2 cellular contexts compared by ENCODE assay signal in the genomic region with DNA sequence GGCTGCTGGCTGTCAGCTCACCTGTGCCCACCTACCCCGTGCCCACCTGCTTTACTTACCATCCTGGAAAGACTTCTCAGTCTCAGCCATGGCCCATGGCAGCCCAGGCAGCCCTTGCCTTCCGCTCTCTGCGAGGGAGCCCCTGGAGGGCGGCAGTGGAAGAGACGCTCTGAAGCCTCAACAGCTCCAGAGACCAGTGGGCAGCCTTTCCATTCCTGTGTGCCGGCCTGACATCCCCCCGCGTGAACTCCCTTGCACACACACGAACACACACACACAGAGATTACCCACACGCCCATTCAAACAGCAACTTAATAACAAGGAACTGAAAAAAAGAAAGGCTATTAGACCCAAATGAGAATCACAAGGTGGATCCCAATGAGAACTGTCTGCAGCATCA.
TF ChIP-seq lines count a peak whose summit lies in the region.

No MANE protein-coding gene starts in this region.

TF ChIP-seq in IMR-90, 13 proteins besides CTCF, POLR2A, EP300 and RAD21:
- no peak for TF ChIP-seq FOS (IDR thresholded peaks at IDR 0.05; ENCODE audit: low read depth, low read length)
- TF ChIP-seq CEBPB (IDR thresholded peaks at IDR 0.05; ENCODE audit: low read depth, low read length) = no peak
- TF ChIP-seq MAFK (IDR thresholded peaks at IDR 0.05; ENCODE audit: low read depth, low read length) = no peak
- no peak for TF ChIP-seq NFE2L2 (IDR thresholded peaks at IDR 0.05; ENCODE audit: low read depth, low read length)
- no peak for TF ChIP-seq ELK1 (IDR thresholded peaks at IDR 0.05; ENCODE audit: borderline replicate concordance, low read depth, low read length)
- no peak for TF ChIP-seq RFX5 (IDR thresholded peaks at IDR 0.05; ENCODE audit: low read depth, low read length)
- no peak for TF ChIP-seq MAZ (IDR thresholded peaks at IDR 0.05; ENCODE audit: borderline replicate concordance, low read depth, low read length)
- no peak for TF ChIP-seq USF2 (IDR thresholded peaks at IDR 0.05; ENCODE audit: low read depth, low read length)
- no peak for TF ChIP-seq CHD1 (IDR thresholded peaks at IDR 0.05; ENCODE audit: low read depth, low read length)
- TF ChIP-seq MXI1 (IDR thresholded peaks at IDR 0.05; ENCODE audit: borderline replicate concordance, low read depth, low read length) = no peak
- TF ChIP-seq SMC3 (IDR thresholded peaks at IDR 0.05; ENCODE audit: low read depth, low read length) = no peak
- TF ChIP-seq BHLHE40 (IDR thresholded peaks at IDR 0.05; ENCODE audit: low read depth, low read length) = no peak
- no peak for TF ChIP-seq RCOR1 (IDR thresholded peaks at IDR 0.05; ENCODE audit: insufficient replicate concordance, low read length)

TF ChIP-seq in GM12878, 131 proteins besides CTCF, POLR2A, EP300 and RAD21:
- TF ChIP-seq ATF7 (IDR thresholded peaks at IDR 0.05; ENCODE audit: low read depth) (peak; percentile 38; the same call in 1 of the 2 replicates), BHLHE40 (IDR thresholded peaks at IDR 0.05; ENCODE audit: borderline replicate concordance in 1 of 2, low read depth in 2 of 2, low read length in 1 of 2) (peak; percentile 23 to 27; a peak in 1 of 4 replicates), SMC3 (IDR thresholded peaks at IDR 0.05; ENCODE audit: borderline replicate concordance, low read length) (no peak), DPF2 (IDR thresholded peaks at IDR 0.05) (peak; percentile 73), CREM (IDR thresholded peaks at IDR 0.05; ENCODE audit: low read depth) (no peak), NBN (IDR thresholded peaks at IDR 0.05) (peak; percentile 69; the same call in 1 of the 2 replicates), SUZ12 (IDR thresholded peaks at IDR 0.05; ENCODE audit: unreplicated experiment) (no peak), SMARCA5 (IDR thresholded peaks at IDR 0.05) (0 out of 2 replicates have a peak, but pooled peaks have one; percentile 63), PAX5 (IDR thresholded peaks at IDR 0.05; ENCODE audit: borderline replicate concordance, low read depth, low read length) (0 out of 2 replicates have a peak, but pooled peaks have one; percentile 36), MTA2 (IDR thresholded peaks at IDR 0.05; ENCODE audit: low read depth) (peak; percentile 81; the same call in 1 of the 2 replicates), FOXM1 (IDR thresholded peaks at IDR 0.05; ENCODE audit: low read depth, low read length) (no peak), IKZF2 (IDR thresholded peaks at IDR 0.05) (peak; percentile 83 to 85), RUNX3 (IDR thresholded peaks at IDR 0.05; ENCODE audit: low read length) (0 out of 2 replicates have a peak, but pooled peaks have one; percentile 24), IKZF1 (conservative IDR thresholded peaks at IDR 0.05) (peak; percentile 55), ZNF687 (IDR thresholded peaks at IDR 0.05) (peak; percentile 69; the same call in 1 of the 2 replicates), SPI1 (IDR thresholded peaks at IDR 0.05; ENCODE audit: borderline replicate concordance, insufficient read depth, low read depth, low read length) (peak; percentile 72; the same call in 1 of the 2 replicates), ZZZ3 (IDR thresholded peaks at IDR 0.05; ENCODE audit: control insufficient read depth, insufficient read length, low read depth) (no peak), CEBPZ (IDR thresholded peaks at IDR 0.05; ENCODE audit: low read depth, low read length) (no peak), GATAD2B (conservative IDR thresholded peaks at IDR 0.05; ENCODE audit: low read depth) (no peak), FOXK2 (IDR thresholded peaks at IDR 0.05) (no peak), ZNF274 (IDR thresholded peaks at IDR 0.05; ENCODE audit: insufficient read depth, insufficient read length) (no peak), BCL11A (IDR thresholded peaks at IDR 0.05; ENCODE audit: low read depth, low read length) (peak; percentile 44; the same call in 1 of the 2 replicates), HDAC6 (IDR thresholded peaks at IDR 0.05; ENCODE audit: unreplicated experiment) (no peak), NFIC (IDR thresholded peaks at IDR 0.05; ENCODE audit: low read depth, low read length) (no peak), ZNF207 (IDR thresholded peaks at IDR 0.05; ENCODE audit: borderline replicate concordance) (no peak), MLLT1 (IDR thresholded peaks at IDR 0.05) (peak; percentile 67; the same call in 1 of the 2 replicates)
- TF ChIP-seq, protein P1, sequence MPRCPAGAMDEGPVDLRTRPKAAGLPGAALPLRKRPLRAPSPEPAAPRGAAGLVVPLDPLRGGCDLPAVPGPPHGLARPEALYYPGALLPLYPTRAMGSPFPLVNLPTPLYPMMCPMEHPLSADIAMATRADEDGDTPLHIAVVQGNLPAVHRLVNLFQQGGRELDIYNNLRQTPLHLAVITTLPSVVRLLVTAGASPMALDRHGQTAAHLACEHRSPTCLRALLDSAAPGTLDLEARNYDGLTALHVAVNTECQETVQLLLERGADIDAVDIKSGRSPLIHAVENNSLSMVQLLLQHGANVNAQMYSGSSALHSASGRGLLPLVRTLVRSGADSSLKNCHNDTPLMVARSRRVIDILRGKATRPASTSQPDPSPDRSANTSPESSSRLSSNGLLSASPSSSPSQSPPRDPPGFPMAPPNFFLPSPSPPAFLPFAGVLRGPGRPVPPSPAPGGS (IDR thresholded peaks at IDR 0.05; ENCODE audit: borderline replicate concordance, insufficient read depth, low read depth, low read length, poor library complexity, severe bottlenecking) = no peak
- TF ChIP-seq, protein P2, sequence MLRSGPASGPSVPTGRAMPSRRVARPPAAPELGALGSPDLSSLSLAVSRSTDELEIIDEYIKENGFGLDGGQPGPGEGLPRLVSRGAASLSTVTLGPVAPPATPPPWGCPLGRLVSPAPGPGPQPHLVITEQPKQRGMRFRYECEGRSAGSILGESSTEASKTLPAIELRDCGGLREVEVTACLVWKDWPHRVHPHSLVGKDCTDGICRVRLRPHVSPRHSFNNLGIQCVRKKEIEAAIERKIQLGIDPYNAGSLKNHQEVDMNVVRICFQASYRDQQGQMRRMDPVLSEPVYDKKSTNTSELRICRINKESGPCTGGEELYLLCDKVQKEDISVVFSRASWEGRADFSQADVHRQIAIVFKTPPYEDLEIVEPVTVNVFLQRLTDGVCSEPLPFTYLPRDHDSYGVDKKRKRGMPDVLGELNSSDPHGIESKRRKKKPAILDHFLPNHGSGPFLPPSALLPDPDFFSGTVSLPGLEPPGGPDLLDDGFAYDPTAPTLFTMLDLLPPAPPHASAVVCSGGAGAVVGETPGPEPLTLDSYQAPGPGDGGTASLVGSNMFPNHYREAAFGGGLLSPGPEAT (IDR thresholded peaks at IDR 0.05; ENCODE audit: low read depth) = peak; percentile 76
- TF ChIP-seq, protein P3, sequence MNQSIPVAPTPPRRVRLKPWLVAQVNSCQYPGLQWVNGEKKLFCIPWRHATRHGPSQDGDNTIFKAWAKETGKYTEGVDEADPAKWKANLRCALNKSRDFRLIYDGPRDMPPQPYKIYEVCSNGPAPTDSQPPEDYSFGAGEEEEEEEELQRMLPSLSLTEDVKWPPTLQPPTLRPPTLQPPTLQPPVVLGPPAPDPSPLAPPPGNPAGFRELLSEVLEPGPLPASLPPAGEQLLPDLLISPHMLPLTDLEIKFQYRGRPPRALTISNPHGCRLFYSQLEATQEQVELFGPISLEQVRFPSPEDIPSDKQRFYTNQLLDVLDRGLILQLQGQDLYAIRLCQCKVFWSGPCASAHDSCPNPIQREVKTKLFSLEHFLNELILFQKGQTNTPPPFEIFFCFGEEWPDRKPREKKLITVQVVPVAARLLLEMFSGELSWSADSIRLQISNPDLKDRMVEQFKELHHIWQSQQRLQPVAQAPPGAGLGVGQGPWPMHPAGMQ (IDR thresholded peaks at IDR 0.05; ENCODE audit: borderline replicate concordance) = no peak
- TF ChIP-seq, protein P4, sequence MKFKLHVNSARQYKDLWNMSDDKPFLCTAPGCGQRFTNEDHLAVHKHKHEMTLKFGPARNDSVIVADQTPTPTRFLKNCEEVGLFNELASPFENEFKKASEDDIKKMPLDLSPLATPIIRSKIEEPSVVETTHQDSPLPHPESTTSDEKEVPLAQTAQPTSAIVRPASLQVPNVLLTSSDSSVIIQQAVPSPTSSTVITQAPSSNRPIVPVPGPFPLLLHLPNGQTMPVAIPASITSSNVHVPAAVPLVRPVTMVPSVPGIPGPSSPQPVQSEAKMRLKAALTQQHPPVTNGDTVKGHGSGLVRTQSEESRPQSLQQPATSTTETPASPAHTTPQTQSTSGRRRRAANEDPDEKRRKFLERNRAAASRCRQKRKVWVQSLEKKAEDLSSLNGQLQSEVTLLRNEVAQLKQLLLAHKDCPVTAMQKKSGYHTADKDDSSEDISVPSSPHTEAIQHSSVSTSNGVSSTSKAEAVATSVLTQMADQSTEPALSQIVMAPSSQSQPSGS (IDR thresholded peaks at IDR 0.05; ENCODE audit: low read length) = no peak
